Comparison of ENCODE assay signal across 14 cellular contexts in the genomic region with DNA sequence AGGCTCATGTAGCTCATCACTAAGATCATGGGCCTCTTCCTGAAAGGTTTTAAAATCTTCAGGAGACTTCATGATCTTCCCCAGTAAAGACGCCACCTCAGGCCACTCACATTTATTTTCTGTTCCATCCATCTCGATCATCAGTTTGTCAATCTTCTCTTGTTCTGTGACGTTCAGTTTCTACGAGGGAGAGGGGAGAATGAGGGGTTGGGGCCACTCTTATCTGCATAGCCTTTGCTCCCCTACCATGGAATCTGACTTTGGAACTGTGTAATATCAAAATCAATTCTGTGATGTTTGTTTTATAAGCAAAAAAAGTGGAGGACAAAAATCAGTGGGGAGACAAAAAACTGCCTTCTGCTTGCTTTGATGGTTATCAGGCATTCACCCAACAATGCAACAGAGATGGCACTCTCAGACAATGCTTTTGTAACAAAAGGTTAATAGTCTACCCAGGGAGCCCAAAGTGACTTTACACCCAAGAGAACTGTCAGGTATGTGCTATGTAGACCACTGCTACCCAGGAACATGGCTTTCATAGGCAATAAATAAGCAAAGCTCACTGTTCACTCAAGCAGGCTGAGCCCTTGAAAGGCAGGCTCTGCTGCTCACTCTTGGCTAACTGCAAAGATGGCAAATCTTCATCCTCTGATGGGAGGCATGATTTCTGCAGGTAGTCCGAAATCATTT. TPM values are rescaled to one million over a fixed set of nuclear protein-coding genes. Genes with fewer than 3 reads are reported as not detected.
A peak's percentile ranks its signal among the peaks of the same experiment; 100 is the strongest.
DNase-seq lines count a peak whose midpoint lies in the region; ATAC-seq, FAIRE-seq and TF ChIP-seq lines count a peak whose summit lies in the region.
"Had no signal": no experiment of that assay in that cellular context is flagged by ENCODE, and none has a peak within 500 bp of the region (broad histone marks: within the 10 kb centered on the region; RNA-seq: fewer than 3 reads in every experiment).

No MANE protein-coding gene starts in this region.

- H3K4me1 Mint-ChIP-seq in WTC11 (peaks cover 65% of the 10 kb centered on the region), endothelial cell (ENCODE audit: unreplicated experiment) (peaks cover 6% of the 10 kb centered on the region)

- POLR2A ChIA-PET in WTC11 (lab: Charles Lee) = no interaction called here

- H3K27ac Mint-ChIP-seq in WTC11 (peak overlapping the region; percentile 79), endothelial cell (ENCODE audit: unreplicated experiment) (peak overlapping the region; percentile 70)

- DNase-seq in DMS 273 (lab: John Stamatoyannopoulos, UW; ENCODE audit: unreplicated experiment) (peak; percentile 29), DMS 273 treated with DMSO at 0.1 percent for 48 hours (lab: John Stamatoyannopoulos, UW) (no peak), GM12891 (ENCODE audit: insufficient read length, low spot score) (no peak), WTC11 (ENCODE audit: low spot score) (no peak), endothelial cell (ENCODE audit: low spot score) (no peak), NCI-H2081 treated with DMSO at 0.1 percent for 48 hours (lab: John Stamatoyannopoulos, UW) (no peak)
- no peak for DNase-seq in stimulated activated CD4-positive, alpha-beta T cell treated with anti-CD3 and anti-CD28 coated beads, Interleukin-12 subunit alpha, Interleukin-12 subunit beta, amount 100 ng/mL, for 4 hours
- DNase-seq: activated CD4-positive, CD25-positive, alpha-beta regulatory T cell; body of pancreas; CD4-positive, CD25-positive, alpha-beta regulatory T cell; MG63; NCI-H187 treated with DMSO at 0.1 percent for 48 hours; NCI-H510A had no signal

- peaks cover 95% of the 10 kb centered on the region for H3K36me3 Mint-ChIP-seq in WTC11
- peaks cover 57% of the 10 kb centered on the region for H3K36me3 Mint-ChIP-seq in endothelial cell (ENCODE audit: low read depth, unreplicated experiment)

- FAIRE-seq in GM12891 (lab: Jason Lieb, UNC) = no peak

- ATAC-seq in WTC11 = no peak
- no peak for ATAC-seq in HG03460 (IDR thresholded peaks at IDR 0.05; ENCODE audit: unreplicated experiment)
- ATAC-seq: body of pancreas had no signal

- CTCF ChIA-PET in WTC11 (lab: Charles Lee) = interaction anchor here (1.8 to 2.9 kb wide), 2 partner anchors 137 kb away, joined by 6 to 9 read pairs; no protein-coding TSS in a partner anchor

- H3K27me3 Mint-ChIP-seq in WTC11 (ENCODE audit: low read depth) (no peaks in the 10 kb centered on the region), endothelial cell (ENCODE audit: unreplicated experiment) (peaks cover 5% of the 10 kb centered on the region)
- H3K27me3 Mint-ChIP-seq: CD4-positive, CD25-positive, alpha-beta regulatory T cell had no signal

- H3K9me3 Mint-ChIP-seq in WTC11 (no peaks in the 10 kb centered on the region), endothelial cell (ENCODE audit: unreplicated experiment) (no peaks in the 10 kb centered on the region)
- H3K9me3 Mint-ChIP-seq: CD4-positive, CD25-positive, alpha-beta regulatory T cell had no signal

- H3K4me3 Mint-ChIP-seq in WTC11 (no peak overlapping the region), endothelial cell (ENCODE audit: unreplicated experiment) (peak overlapping the region; percentile 35)
- H3K4me3 Mint-ChIP-seq: CD4-positive, CD25-positive, alpha-beta regulatory T cell had no signal

- TF ChIP-seq CTCF in WTC11 (IDR thresholded peaks at IDR 0.05) = no peak
- TF ChIP-seq CTCF in endothelial cell (IDR thresholded peaks at IDR 0.05; ENCODE audit: unreplicated experiment) = no peak

- TF ChIP-seq POLR2A in GM12891 (IDR thresholded peaks at IDR 0.05; ENCODE audit: low read depth, low read length) = peak; percentile 73

TF ChIP-seq in GM12891, 5 proteins besides CTCF, POLR2A, EP300 and RAD21:
- TF ChIP-seq SPI1 (IDR thresholded peaks at IDR 0.05; ENCODE audit: low read depth, low read length) (no peak), PAX5 (IDR thresholded peaks at IDR 0.05; ENCODE audit: insufficient read depth, low read length, severe bottlenecking) (no peak), POLR2AphosphoS5 (IDR thresholded peaks at IDR 0.05; ENCODE audit: low read depth, low read length) (peak; percentile 82; the same call in 1 of the 2 replicates), POU2F2 (IDR thresholded peaks at IDR 0.05; ENCODE audit: low read depth, low read length) (0 out of 2 replicates have a peak, but pooled peaks have one; percentile 7), TAF1 (IDR thresholded peaks at IDR 0.05; ENCODE audit: low read depth, low read length) (no peak)

TF ChIP-seq in WTC11, 78 proteins besides CTCF, POLR2A, EP300 and RAD21:
- TF ChIP-seq, protein P1, sequence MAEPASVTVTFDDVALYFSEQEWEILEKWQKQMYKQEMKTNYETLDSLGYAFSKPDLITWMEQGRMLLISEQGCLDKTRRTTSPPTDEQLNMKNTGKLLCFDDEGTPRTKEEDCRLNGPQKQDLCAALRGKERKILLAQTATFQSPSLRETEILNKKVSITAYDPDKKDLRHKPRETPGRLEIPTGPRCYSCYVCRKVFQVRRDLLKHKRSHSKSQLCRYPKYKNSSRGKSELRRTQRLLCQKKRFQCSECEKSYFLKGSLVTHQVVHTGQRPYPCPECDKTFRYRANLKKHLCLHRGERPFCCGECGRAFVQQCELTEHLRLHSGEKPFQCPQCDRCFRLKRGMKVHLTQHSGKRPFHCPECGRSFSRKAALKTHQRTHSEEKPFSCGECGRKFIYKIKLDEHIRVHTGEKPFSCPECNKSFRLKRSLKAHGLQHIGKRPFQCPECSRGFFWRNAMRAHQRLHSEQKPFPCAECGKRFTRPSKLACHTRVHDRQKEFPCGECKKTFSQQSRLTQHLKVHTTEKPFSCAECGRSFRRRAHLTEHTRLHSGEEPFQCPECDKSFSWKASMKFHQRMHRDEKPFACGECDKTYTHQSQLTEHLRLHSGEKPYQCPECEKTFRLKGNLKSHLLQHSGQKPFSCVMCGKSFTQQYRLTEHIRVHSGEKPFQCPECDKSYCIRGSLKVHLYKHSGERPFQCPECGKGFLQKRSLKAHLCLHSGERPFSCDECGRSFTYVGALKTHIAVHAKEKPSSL (CRISPR knock-in tag; conservative IDR thresholded peaks at IDR 0.05) = no peak
- TF ChIP-seq PRRX2 (CRISPR knock-in tag; IDR thresholded peaks at IDR 0.05) = peak; percentile 10; the same call in 1 of the 2 replicates

RNA-seq across cellular contexts. Expression of gene ENO1, which starts 10.5 kb away (rescaled TPM):
- polyA plus RNA-seq in GM12891 (2012; ENCODE audit: low read depth, missing spikeins) = 2,629 TPM
- total RNA-seq in WTC11 (2021) = 1,978 to 2,328 TPM (median 2,316 TPM) in 3 replicates
- total RNA-seq in endothelial cell (ENCODE audit: unreplicated experiment) = 626 TPM

RNA-seq across cellular contexts. Expression of gene RERE, which starts 50.6 kb away (rescaled TPM):
- polyA plus RNA-seq in GM12891 (2012; ENCODE audit: low read depth, missing spikeins) = 21.3 TPM
- total RNA-seq in WTC11 (2021) = 122 to 161 TPM (median 124 TPM) in 3 replicates
- total RNA-seq in endothelial cell (ENCODE audit: unreplicated experiment) = 115 TPM
